In the genomic region with DNA sequence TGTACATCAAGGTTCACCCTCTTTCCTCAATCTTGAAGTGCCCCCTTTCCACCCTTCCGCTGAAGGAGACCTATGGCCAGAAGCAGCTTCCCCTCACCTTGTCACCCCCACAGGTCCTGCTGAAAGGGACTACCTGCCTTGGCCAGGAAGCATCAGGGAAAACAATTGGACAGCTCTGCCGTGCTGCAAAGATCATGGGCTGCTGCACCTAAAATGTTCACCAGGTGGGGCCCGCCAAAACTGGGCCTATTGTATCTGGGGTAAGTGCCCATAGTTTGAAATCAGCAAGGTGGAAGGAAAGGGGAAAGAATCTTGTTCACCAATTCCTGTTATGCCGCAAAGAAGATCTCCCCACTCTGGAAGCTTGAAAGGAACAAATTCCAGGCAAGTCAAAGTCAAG, we compare ENCODE assay signal across 38 cellular contexts. TPM values are rescaled to one million over a fixed set of nuclear protein-coding genes. Genes with fewer than 3 reads are reported as not detected.
"Had no signal": no experiment of that assay in that cellular context is flagged by ENCODE, and none has a peak within 500 bp of the region (broad histone marks: within the 10 kb centered on the region; RNA-seq: fewer than 3 reads in every experiment).

No MANE protein-coding gene starts in this region.

- DNase-seq: Karpas-422, Kasumi-1, MG63, MM.1S, MV-4-11, NCI-H1048, NCI-H1092, NCI-H1092 treated with DMSO at 0.1 percent for 48 hours, NCI-H1105, NCI-H1105 treated with DMSO at 0.1 percent for 48 hours, NCI-H1417, NCI-H1417 treated with DMSO at 0.1 percent for 48 hours, NCI-H1436, NCI-H1436 treated with DMSO at 0.1 percent for 48 hours, NCI-H146, NCI-H1694, NCI-H1694 treated with DMSO at 0.1 percent for 48 hours, NCI-H187, NCI-H187 treated with DMSO at 0.1 percent for 48 hours, NCI-H1930, NCI-H2029, NCI-H2029 treated with DMSO at 0.1 percent for 48 hours, NCI-H2081, NCI-H2081 treated with DMSO at 0.1 percent for 48 hours, NCI-H2107, NCI-H2171, NCI-H2171 treated with DMSO at 0.1 percent for 48 hours, NCI-H2227 treated with DMSO at 0.1 percent for 48 hours, NCI-H226, NCI-H345, NCI-H446, NCI-H446 treated with DMSO at 0.1 percent for 48 hours, NCI-H510A, NCI-H510A treated with DMSO at 0.1 percent for 48 hours, NCI-H524 had no signal

- H3K36me3 ChIP-seq: MG63 had no signal

- H3K27me3 ChIP-seq: MG63 had no signal

- H3K9me3 ChIP-seq: MG63 had no signal

- H3K4me3 ChIP-seq: MG63 had no signal

RNA-seq across cellular contexts. Expression of gene GRIA3, which starts 18.4 kb away (rescaled TPM):
- total RNA-seq: LHCN-M2, MCF 10A, NCI-H460 had no signal
